In the genomic region with DNA sequence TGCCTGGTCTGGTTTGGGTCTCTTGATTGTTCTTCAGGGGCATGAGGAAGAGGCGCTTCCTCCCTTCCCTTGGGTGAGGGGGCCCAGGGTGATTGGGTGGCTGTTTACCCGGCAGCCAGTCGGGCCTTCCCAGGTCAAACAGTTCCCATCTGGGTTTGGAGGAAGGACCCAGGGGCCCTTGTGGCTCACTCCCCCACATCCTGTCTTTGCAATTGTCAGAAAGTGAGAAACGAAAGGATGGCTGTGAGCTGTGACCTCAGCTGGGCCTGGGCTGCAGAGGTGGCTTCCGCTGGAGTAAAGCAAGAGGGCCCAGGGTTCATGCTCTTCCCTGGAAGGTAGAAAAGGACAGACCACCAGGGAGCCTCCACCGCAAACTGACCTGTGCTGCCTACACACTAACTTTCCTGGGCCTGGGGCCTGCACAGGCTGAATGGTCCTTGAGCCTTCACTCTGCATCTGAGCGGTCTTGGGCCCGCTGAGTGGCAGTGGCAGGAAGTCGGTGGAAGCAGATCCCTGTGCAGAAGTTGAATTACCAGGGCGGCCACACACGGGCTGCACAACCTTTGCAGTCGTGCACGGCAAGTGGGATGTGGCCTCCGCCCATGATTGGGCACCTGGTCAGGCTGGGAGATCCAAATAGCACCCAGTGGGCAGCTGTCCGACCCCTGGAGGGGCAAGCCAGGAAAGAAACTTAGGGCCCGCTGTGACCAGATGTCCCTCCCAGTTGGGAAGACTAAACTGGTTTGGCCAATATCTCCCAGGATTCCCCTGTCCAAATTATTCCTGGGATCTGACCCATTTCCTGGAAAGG, we compare ENCODE assay signal across 10 cellular contexts. TPM values are rescaled to one million over a fixed set of nuclear protein-coding genes. Genes with fewer than 3 reads are reported as not detected.
DNase-seq lines count a peak whose midpoint lies in the region; ATAC-seq lines count a peak whose summit lies in the region.
"Had no signal": no experiment of that assay in that cellular context is flagged by ENCODE, and none has a peak within 500 bp of the region (broad histone marks: within the 10 kb centered on the region; RNA-seq: fewer than 3 reads in every experiment).

No MANE protein-coding gene starts in this region.

- intact Hi-C loops in left ventricle myocardium superior (cut with micrococcal nuclease) = no loop called here

- ATAC-seq in HG03439 (IDR thresholded peaks at IDR 0.05; ENCODE audit: unreplicated experiment) (peak; percentile 47), left ventricle myocardium superior (peak; percentile 29)
- peak; percentile 61 to 66 for ATAC-seq in activated CD4-positive, CD25-positive, alpha-beta regulatory T cell treated with anti-CD3 and anti-CD28 coated beads, Interleukin-2, amount 50 U/mL, for 24 hours
- ATAC-seq in stimulated activated naive CD8-positive, alpha-beta T cell treated with anti-CD3 and anti-CD28 coated beads, Interleukin-15, Interleukin-2, amounts not matched to agents 100 U/mL and 50 U/mL, for 24 hours = peak; percentile 71

- DNase-seq in activated T-cell treated with anti-CD3 and anti-CD28 coated beads for 48 hours (ENCODE audit: low read depth) (peak; percentile 69), activated T-cell treated with anti-CD3 and anti-CD28 coated beads for 4 hours (no peak), left ventricle myocardium superior (peak; percentile 38), iPS-NIHi11 (ENCODE audit: low spot score) (no peak), mucosa of gallbladder (ENCODE audit: low spot score) (no peak)
- DNase-seq in stimulated activated naive CD8-positive, alpha-beta T cell treated with anti-CD3 and anti-CD28 coated beads, Interleukin-15, Interleukin-2, amounts not matched to agents 100 U/mL and 50 U/mL, for 24 hours = peak; percentile 77

RNA-seq across cellular contexts. Expression of gene CD79A, which starts 5.3 kb away (rescaled TPM):
- total RNA-seq in left ventricle myocardium superior (not detected), mucosa of gallbladder (0.32 TPM)
- total RNA-seq: lung microvascular endothelial cell had no signal

RNA-seq across cellular contexts. Expression of gene ARHGEF1, which starts 11.2 kb away (rescaled TPM):
- total RNA-seq in left ventricle myocardium superior = 26.9 TPM
- 115 TPM for total RNA-seq in mucosa of gallbladder

RNA-seq across cellular contexts. Expression of gene RPS19, which starts 11.7 kb away (rescaled TPM):
- total RNA-seq in left ventricle myocardium superior = 559 TPM
- total RNA-seq in mucosa of gallbladder = 1,211 TPM

RNA-seq across cellular contexts. Expression of gene DMRTC2, which starts 26.9 kb away (rescaled TPM):
- total RNA-seq in left ventricle myocardium superior = not detected
- not detected for total RNA-seq in mucosa of gallbladder
- total RNA-seq: activated CD8-positive, alpha-beta memory T cell treated with anti-CD3 and anti-CD28 coated beads for 36 hours; lung microvascular endothelial cell had no signal

RNA-seq across cellular contexts. Expression of gene LYPD4, which starts 27.3 kb away (rescaled TPM):
- total RNA-seq in left ventricle myocardium superior = not detected
- total RNA-seq in mucosa of gallbladder = not detected
- total RNA-seq: activated CD8-positive, alpha-beta memory T cell treated with anti-CD3 and anti-CD28 coated beads for 36 hours; lung microvascular endothelial cell had no signal

Comparison
In these comparisons a context has a peak if more than half of its experiments do, and no peak if none do; other contexts are left out.
1. DNase-seq: peak in activated T-cell treated with anti-CD3 and anti-CD28 coated beads for 48 hours (single experiment), left ventricle myocardium superior (single experiment) and stimulated activated naive CD8-positive, alpha-beta T cell treated with anti-CD3 and anti-CD28 coated beads, Interleukin-15, Interleukin-2, amounts not matched to agents 100 U/mL and 50 U/mL, for 24 hours (single experiment); none in activated T-cell treated with anti-CD3 and anti-CD28 coated beads for 4 hours (single experiment), iPS-NIHi11 (single experiment) and mucosa of gallbladder (single experiment).
2. Peak in every context shown above with its lines, with median percentiles within 50 percentile points of each other: ATAC-seq.